2 cellular contexts compared by ENCODE assay signal in the genomic region with DNA sequence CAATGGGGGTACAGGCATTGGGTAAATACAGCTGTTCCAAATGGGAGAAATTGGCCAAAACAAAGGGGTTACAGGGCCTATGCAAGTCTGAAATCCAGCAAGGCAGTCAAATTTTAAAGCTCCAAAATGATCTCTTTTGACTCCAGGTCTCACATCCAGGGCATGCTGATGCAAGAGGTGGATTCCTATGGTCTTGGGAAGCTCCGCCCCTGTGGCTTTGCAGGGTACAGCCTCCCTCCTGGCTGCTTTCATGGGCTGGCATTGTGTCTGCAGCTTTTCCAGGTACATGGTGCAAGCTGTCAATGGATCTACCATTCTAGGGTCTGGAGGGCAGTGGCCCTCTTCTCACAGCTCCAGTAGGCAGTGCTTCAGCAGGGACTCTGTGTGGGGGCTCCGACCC. TPM values are rescaled to one million over a fixed set of nuclear protein-coding genes. Genes with fewer than 3 reads are reported as not detected.
"Had no signal": no experiment of that assay in that cellular context is flagged by ENCODE, and none has a peak within 500 bp of the region (broad histone marks: within the 10 kb centered on the region; RNA-seq: fewer than 3 reads in every experiment).

No MANE protein-coding gene starts in this region.

RNA-seq across cellular contexts. Expression of a gene that starts 22.6 kb away (rescaled TPM):
- total RNA-seq: GM23248, HT-29 had no signal
- polyA plus RNA-seq: GM23248 had no signal
